2 cellular contexts compared by ENCODE assay signal in the genomic region with DNA sequence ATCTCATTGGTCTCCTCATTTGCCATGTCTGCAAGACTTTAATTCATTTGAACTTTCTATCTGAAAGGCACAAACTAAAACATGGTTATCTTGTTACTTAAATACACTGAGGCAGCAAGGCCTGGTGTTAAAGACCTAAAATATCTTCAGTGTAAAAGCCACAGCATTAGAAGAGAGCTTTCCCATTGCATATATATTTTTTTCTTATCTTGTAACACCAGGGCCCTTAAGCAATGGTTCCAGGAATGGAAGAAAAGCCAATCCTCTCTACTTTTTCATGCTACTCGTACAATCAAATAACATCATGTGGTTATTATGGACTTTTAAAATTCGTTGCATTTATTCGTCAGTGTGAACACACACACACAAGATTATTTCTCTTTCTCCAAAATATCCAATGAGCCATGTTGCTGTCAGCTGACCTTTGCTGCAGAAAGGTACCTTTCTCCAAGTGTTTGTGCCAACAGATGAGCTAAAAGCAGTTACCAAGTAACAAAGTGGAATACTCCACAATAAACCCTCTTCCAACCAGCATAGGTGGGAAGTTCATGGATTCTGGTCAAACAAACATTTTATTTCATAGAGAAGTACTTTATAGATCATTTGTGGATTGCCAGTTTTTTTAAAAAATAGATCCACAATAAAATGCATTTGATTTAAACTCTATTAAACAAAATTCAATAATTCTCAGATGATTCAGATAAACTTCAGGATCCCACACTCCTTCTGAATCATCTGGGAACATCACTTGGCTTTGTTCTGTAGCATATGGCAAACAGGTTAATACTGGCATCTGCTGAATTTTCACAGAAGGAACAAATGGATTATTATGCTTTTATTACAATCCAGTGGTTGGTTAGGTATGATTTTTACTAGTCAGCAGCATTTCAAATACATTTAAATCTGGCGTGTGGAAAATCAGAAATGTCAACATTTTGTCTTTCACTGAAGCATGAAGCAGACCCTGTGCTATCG.
TF ChIP-seq lines count a peak whose summit lies in the region.

No MANE protein-coding gene starts in this region.

TF ChIP-seq in SK-N-SH treated with all-trans-retinoic acid at 6 μM for 48 hours, 23 proteins besides CTCF, POLR2A, EP300 and RAD21 (continued from another document):
- TF ChIP-seq, protein P1, sequence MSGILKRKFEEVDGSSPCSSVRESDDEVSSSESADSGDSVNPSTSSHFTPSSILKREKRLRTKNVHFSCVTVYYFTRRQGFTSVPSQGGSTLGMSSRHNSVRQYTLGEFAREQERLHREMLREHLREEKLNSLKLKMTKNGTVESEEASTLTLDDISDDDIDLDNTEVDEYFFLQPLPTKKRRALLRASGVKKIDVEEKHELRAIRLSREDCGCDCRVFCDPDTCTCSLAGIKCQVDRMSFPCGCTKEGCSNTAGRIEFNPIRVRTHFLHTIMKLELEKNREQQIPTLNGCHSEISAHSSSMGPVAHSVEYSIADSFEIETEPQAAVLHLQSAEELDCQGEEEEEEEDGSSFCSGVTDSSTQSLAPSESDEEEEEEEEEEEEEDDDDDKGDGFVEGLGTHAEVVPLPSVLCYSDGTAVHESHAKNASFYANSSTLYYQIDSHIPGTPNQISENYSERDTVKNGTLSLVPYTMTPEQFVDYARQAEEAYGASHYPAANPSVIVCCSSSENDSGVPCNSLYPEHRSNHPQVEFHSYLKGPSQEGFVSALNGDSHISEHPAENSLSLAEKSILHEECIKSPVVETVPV (CRISPR knock-in tag; IDR thresholded peaks at IDR 0.05): no peak
- TF ChIP-seq ISL1 (CRISPR knock-in tag; IDR thresholded peaks at IDR 0.05) (no peak), ZFP30 (CRISPR knock-in tag; IDR thresholded peaks at IDR 0.05) (no peak), ESRRG (CRISPR knock-in tag; IDR thresholded peaks at IDR 0.05) (no peak), ZC3H10 (CRISPR knock-in tag; IDR thresholded peaks at IDR 0.05) (no peak), ZNF8 (CRISPR knock-in tag; IDR thresholded peaks at IDR 0.05) (no peak), BACH2 (CRISPR knock-in tag; IDR thresholded peaks at IDR 0.05; ENCODE audit: borderline replicate concordance) (no peak), GLIS3 (CRISPR knock-in tag; IDR thresholded peaks at IDR 0.05) (no peak), TCF4 (CRISPR knock-in tag; IDR thresholded peaks at IDR 0.05; ENCODE audit: borderline replicate concordance) (no peak)
TF ChIP-seq in SK-N-SH treated with all-trans-retinoic acid at 6 μM for 48 hours: peak in this region for 0.

TF ChIP-seq in K562, 482 proteins besides CTCF, POLR2A, EP300 and RAD21 (continues in another document):
- no peak for TF ChIP-seq ZBTB2 (IDR thresholded peaks at IDR 0.05)
- no peak for TF ChIP-seq ZNF584 (CRISPR knock-in tag; IDR thresholded peaks at IDR 0.05; ENCODE audit: low read depth)
- no peak for TF ChIP-seq C11orf30 (IDR thresholded peaks at IDR 0.05; ENCODE audit: low read depth)
- no peak for TF ChIP-seq SP1 (CRISPR knock-in tag; IDR thresholded peaks at IDR 0.05)
- peak; percentile 79 for TF ChIP-seq CEBPB (tag; IDR thresholded peaks at IDR 0.05)
- no peak for TF ChIP-seq GABPA (tag; conservative IDR thresholded peaks at IDR 0.05; ENCODE audit: low read depth)
- TF ChIP-seq SAP30 (IDR thresholded peaks at IDR 0.05; ENCODE audit: borderline replicate concordance, insufficient read depth, low read depth, low read length, poor library complexity, severe bottlenecking): no peak
- no peak for TF ChIP-seq CBFB (CRISPR knock-in tag; IDR thresholded peaks at IDR 0.05)
- no peak for TF ChIP-seq CHCHD3 (CRISPR knock-in tag; IDR thresholded peaks at IDR 0.05)
- TF ChIP-seq POLR2B (IDR thresholded peaks at IDR 0.05; ENCODE audit: low read depth, partially characterized antibody): no peak
- TF ChIP-seq FOXO4 (CRISPR knock-in tag; IDR thresholded peaks at IDR 0.05): no peak
- no peak for TF ChIP-seq ZNF24 (IDR thresholded peaks at IDR 0.05)
- TF ChIP-seq CBX3 (IDR thresholded peaks at IDR 0.05; ENCODE audit: borderline replicate concordance in 1 of 2, low read length in 2 of 2): no peak
- TF ChIP-seq TAF1 (IDR thresholded peaks at IDR 0.05; ENCODE audit: control insufficient read depth, extremely low read depth, insufficient read depth, low read length, severe bottlenecking): no peak
- TF ChIP-seq MBD2 (IDR thresholded peaks at IDR 0.05; ENCODE audit: borderline replicate concordance, low read depth): no peak
- TF ChIP-seq THAP7 (CRISPR knock-in tag; IDR thresholded peaks at IDR 0.05): no peak
- no peak for TF ChIP-seq CREB1 (IDR thresholded peaks at IDR 0.05)
- TF ChIP-seq CREB1 (CRISPR knock-in tag; IDR thresholded peaks at IDR 0.05): no peak
- TF ChIP-seq, protein P2, sequence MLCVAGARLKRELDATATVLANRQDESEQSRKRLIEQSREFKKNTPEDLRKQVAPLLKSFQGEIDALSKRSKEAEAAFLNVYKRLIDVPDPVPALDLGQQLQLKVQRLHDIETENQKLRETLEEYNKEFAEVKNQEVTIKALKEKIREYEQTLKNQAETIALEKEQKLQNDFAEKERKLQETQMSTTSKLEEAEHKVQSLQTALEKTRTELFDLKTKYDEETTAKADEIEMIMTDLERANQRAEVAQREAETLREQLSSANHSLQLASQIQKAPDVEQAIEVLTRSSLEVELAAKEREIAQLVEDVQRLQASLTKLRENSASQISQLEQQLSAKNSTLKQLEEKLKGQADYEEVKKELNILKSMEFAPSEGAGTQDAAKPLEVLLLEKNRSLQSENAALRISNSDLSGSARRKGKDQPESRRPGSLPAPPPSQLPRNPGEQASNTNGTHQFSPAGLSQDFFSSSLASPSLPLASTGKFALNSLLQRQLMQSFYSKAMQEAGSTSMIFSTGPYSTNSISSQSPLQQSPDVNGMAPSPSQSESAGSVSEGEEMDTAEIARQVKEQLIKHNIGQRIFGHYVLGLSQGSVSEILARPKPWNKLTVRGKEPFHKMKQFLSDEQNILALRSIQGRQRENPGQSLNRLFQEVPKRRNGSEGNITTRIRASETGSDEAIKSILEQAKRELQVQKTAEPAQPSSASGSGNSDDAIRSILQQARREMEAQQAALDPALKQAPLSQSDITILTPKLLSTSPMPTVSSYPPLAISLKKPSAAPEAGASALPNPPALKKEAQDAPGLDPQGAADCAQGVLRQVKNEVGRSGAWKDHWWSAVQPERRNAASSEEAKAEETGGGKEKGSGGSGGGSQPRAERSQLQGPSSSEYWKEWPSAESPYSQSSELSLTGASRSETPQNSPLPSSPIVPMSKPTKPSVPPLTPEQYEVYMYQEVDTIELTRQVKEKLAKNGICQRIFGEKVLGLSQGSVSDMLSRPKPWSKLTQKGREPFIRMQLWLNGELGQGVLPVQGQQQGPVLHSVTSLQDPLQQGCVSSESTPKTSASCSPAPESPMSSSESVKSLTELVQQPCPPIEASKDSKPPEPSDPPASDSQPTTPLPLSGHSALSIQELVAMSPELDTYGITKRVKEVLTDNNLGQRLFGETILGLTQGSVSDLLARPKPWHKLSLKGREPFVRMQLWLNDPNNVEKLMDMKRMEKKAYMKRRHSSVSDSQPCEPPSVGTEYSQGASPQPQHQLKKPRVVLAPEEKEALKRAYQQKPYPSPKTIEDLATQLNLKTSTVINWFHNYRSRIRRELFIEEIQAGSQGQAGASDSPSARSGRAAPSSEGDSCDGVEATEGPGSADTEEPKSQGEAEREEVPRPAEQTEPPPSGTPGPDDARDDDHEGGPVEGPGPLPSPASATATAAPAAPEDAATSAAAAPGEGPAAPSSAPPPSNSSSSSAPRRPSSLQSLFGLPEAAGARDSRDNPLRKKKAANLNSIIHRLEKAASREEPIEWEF (CRISPR knock-in tag; IDR thresholded peaks at IDR 0.05): no peak
- TF ChIP-seq L3MBTL2 (IDR thresholded peaks at IDR 0.05): no peak
- no peak for TF ChIP-seq HDAC8 (tag; IDR thresholded peaks at IDR 0.05)
- no peak for TF ChIP-seq BRCA1 (IDR thresholded peaks at IDR 0.05)
- no peak for TF ChIP-seq BRCA1 (CRISPR knock-in tag; IDR thresholded peaks at IDR 0.05)
- 0 out of 2 replicates have a peak, but pooled peaks have one; percentile 45 for TF ChIP-seq DPF2 (IDR thresholded peaks at IDR 0.05)
- TF ChIP-seq NONO (IDR thresholded peaks at IDR 0.05; ENCODE audit: low read depth in 2 of 2, low read length in 1 of 2): no peak
- TF ChIP-seq ZNF695 (CRISPR knock-in tag; IDR thresholded peaks at IDR 0.05): no peak
- TF ChIP-seq ZFP1 (CRISPR knock-in tag; IDR thresholded peaks at IDR 0.05): no peak
- TF ChIP-seq TBP (optimal IDR thresholded peaks at IDR 0.05; ENCODE audit: low read depth, low read length): no peak
- TF ChIP-seq RAD51 (IDR thresholded peaks at IDR 0.05; ENCODE audit: borderline replicate concordance, low read depth): no peak
- no peak for TF ChIP-seq ZBTB5 (IDR thresholded peaks at IDR 0.05)
- no peak for TF ChIP-seq CEBPG (CRISPR knock-in tag; IDR thresholded peaks at IDR 0.05)
- TF ChIP-seq CEBPG (tag; conservative IDR thresholded peaks at IDR 0.05 in 1 of 2, IDR thresholded peaks at IDR 0.05 in 1 of 2): 0 out of 4 replicates have a peak, but pooled peaks of 1 of the 2 experiments have one; percentile 15
- TF ChIP-seq HDAC2 (IDR thresholded peaks at IDR 0.05): no peak
- no peak for TF ChIP-seq RBBP5 (IDR thresholded peaks at IDR 0.05; ENCODE audit: borderline replicate concordance, insufficient read depth, low read length, poor library complexity, severe bottlenecking)
- TF ChIP-seq PYGO2 (tag; IDR thresholded peaks at IDR 0.05): no peak
- TF ChIP-seq TAL1 (IDR thresholded peaks at IDR 0.05): peak; percentile 67
- TF ChIP-seq DDX20 (tag; IDR thresholded peaks at IDR 0.05; ENCODE audit: low read depth): no peak
- TF ChIP-seq YY1 (IDR thresholded peaks at IDR 0.05; ENCODE audit: borderline replicate concordance in 1 of 3, control insufficient read depth in 1 of 3, extremely low read depth in 1 of 3, insufficient read depth in 3 of 3, insufficient read length in 1 of 3, insufficient replicate concordance in 2 of 3, low read depth in 1 of 3, low read length in 2 of 3): no peak
- no peak for TF ChIP-seq SIN3A (IDR thresholded peaks at IDR 0.05; ENCODE audit: borderline replicate concordance in 2 of 2, control insufficient read depth in 1 of 2, low read depth in 2 of 2, low read length in 2 of 2)
- no peak for TF ChIP-seq ESRRA (IDR thresholded peaks at IDR 0.05; ENCODE audit: borderline replicate concordance, low read depth)
- no peak for TF ChIP-seq CBX2 (IDR thresholded peaks at IDR 0.05; ENCODE audit: insufficient read depth, low read length, poor library complexity, severe bottlenecking)
- no peak for TF ChIP-seq ERF (CRISPR knock-in tag; IDR thresholded peaks at IDR 0.05)
- no peak for TF ChIP-seq ILK (tag; IDR thresholded peaks at IDR 0.05; ENCODE audit: borderline replicate concordance, low read depth)
- peak; percentile 50; the same call in 1 of the 2 replicates for TF ChIP-seq MYNN (IDR thresholded peaks at IDR 0.05)
- TF ChIP-seq MYNN (CRISPR knock-in tag; IDR thresholded peaks at IDR 0.05): no peak
- TF ChIP-seq PURB (CRISPR knock-in tag; IDR thresholded peaks at IDR 0.05; ENCODE audit: low read depth): no peak
- peak; percentile 70 for TF ChIP-seq CBFA2T3 (IDR thresholded peaks at IDR 0.05)
- no peak for TF ChIP-seq ZNF740 (CRISPR knock-in tag; IDR thresholded peaks at IDR 0.05)
- no peak for TF ChIP-seq ZNF740 (tag; IDR thresholded peaks at IDR 0.05)
- no peak for TF ChIP-seq ZNF830 (CRISPR knock-in tag; IDR thresholded peaks at IDR 0.05)
- TF ChIP-seq, protein P3, sequence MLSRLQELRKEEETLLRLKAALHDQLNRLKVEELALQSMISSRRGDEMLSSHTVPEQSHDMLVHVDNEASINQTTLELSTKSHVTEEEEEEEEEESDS (CRISPR knock-in tag; IDR thresholded peaks at IDR 0.05): no peak
